ENCODE assay signal across 26 cellular contexts in the genomic region with DNA sequence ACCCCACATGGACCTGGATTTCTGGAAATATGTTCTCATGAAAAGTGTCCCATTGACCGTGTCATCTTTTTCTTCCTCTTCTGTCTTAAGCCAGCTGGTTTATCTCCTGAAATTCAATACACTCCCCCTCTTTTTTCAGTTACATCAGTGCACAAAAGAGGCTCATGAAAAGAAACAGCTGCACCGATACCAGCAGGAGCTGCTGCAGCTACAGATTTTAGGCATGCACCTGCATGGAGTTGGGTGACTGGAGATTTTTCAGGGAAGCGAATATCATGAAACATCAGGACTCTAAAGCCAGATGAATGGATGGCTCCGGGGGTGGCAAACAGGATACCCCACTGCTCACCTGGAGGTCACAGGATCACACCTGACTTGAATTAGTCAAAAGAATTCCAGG.
"Had no signal": no experiment of that assay in that cellular context is flagged by ENCODE, and none has a peak within 500 bp of the region (broad histone marks: within the 10 kb centered on the region; RNA-seq: fewer than 3 reads in every experiment).

No MANE protein-coding gene starts in this region.

- H3K4me3 ChIP-seq: smooth muscle cell, thoracic aorta, upper lobe of left lung had no signal

- H3K9me3 ChIP-seq: thoracic aorta, upper lobe of left lung had no signal

- H3K9me3 Mint-ChIP-seq: activated CD4-positive, alpha-beta T cell treated with anti-CD3 and anti-CD28 coated beads, Interleukin-2, amount 10 ng/mL, durations not matched to agents 7 days and 5 days; activated CD8-positive, alpha-beta T cell treated with anti-CD3 and anti-CD28 coated beads for 36 hours; activated naive CD4-positive, alpha-beta T cell treated with anti-CD3 and anti-CD28 coated beads, Interleukin-2, amount 50 U/mL, for 24 hours; activated T-helper 1 cell treated with anti-CD3 and anti-CD28 coated beads, Interleukin-12 subunit alpha, Interleukin-12 subunit beta, Interleukin-2, Interleukin-4 antibody, amounts not matched to agents 30 ng/mL and 10 ng/mL and 1 ng/mL, durations not matched to agents 14 hours and 24 hours and 36 hours; memory B cell; natural killer cell treated with Interleukin-12 subunit alpha and Interleukin-12 subunit beta and Interleukin-15 and Interleukin-18, amount 100 ng/mL, for 72 hours; stimulated activated naive B cell treated with anti-CD40 and anti-IgM and Interleukin-4, amounts not matched to agents 10 μg/mL and 1 μg/mL and 100 μg/mL, for 72 hours had no signal

- H2AFZ ChIP-seq: parathyroid adenoma had no signal

- DNase-seq: activated CD4-positive, alpha-beta T cell treated with anti-CD3 and anti-CD28 coated beads, Interleukin-2, amount 10 ng/mL, durations not matched to agents 7 days and 5 days; activated CD4-positive, CD25-positive, alpha-beta regulatory T cell treated with anti-CD3 and anti-CD28 coated beads, Interleukin-2, amount 50 U/mL, for 72 hours; activated CD8-positive, alpha-beta memory T cell treated with anti-CD3 and anti-CD28 coated beads, Interleukin-2, amount 10 ng/mL, durations not matched to agents 7 days and 5 days; activated CD8-positive, alpha-beta T cell treated with anti-CD3 and anti-CD28 coated beads for 36 hours; activated gamma-delta T cell; activated T-cell treated with anti-CD3 and anti-CD28 coated beads for 4 hours; aorta; brain microvascular endothelial cell; dermis blood vessel endothelial cell; effector memory CD4-positive, alpha-beta T cell; foreskin keratinocyte; left ventricle myocardium superior; stimulated activated CD4-positive, alpha-beta T cell treated with anti-CD3 and anti-CD28 coated beads, Interleukin-2, amount 100 ng/mL, for 48 hours; stimulated activated CD8-positive, alpha-beta memory T cell treated with anti-CD3 and anti-CD28 coated beads, Interleukin-4, amount 100 ng/mL, for 48 hours; stimulated activated naive B cell treated with anti-CD40 and anti-IgM and Interleukin-4, amounts not matched to agents 10 μg/mL and 1 μg/mL and 100 μg/mL, for 72 hours; T-helper 1 cell; upper lobe of left lung; WERI-Rb-1 had no signal

- H3K4me3 Mint-ChIP-seq: activated CD4-positive, alpha-beta T cell treated with anti-CD3 and anti-CD28 coated beads, Interleukin-2, amount 10 ng/mL, durations not matched to agents 7 days and 5 days; activated CD8-positive, alpha-beta memory T cell treated with anti-CD3 and anti-CD28 coated beads, Interleukin-2, amount 10 ng/mL, durations not matched to agents 7 days and 5 days; activated CD8-positive, alpha-beta T cell treated with anti-CD3 and anti-CD28 coated beads for 36 hours; activated naive CD4-positive, alpha-beta T cell treated with anti-CD3 and anti-CD28 coated beads, Interleukin-2, amount 50 U/mL, for 24 hours; activated T-helper 1 cell treated with anti-CD3 and anti-CD28 coated beads, Interleukin-12 subunit alpha, Interleukin-12 subunit beta, Interleukin-2, Interleukin-4 antibody, amounts not matched to agents 30 ng/mL and 10 ng/mL and 1 ng/mL, durations not matched to agents 14 hours and 24 hours and 36 hours; memory B cell; natural killer cell treated with Interleukin-12 subunit alpha and Interleukin-12 subunit beta and Interleukin-15 and Interleukin-18, amount 100 ng/mL, for 72 hours; stimulated activated naive B cell treated with anti-CD40 and anti-IgM and Interleukin-4, amounts not matched to agents 10 μg/mL and 1 μg/mL and 100 μg/mL, for 72 hours had no signal

- H3K36me3 ChIP-seq: brain microvascular endothelial cell, thoracic aorta, upper lobe of left lung, WERI-Rb-1 had no signal

- H3K27me3 ChIP-seq: upper lobe of left lung had no signal

- H3K4me1 ChIP-seq: foreskin keratinocyte, parathyroid adenoma had no signal

- H3K4me2 ChIP-seq: smooth muscle cell had no signal

- H3K79me2 ChIP-seq: parathyroid adenoma had no signal

- H3K36me3 Mint-ChIP-seq: activated CD8-positive, alpha-beta memory T cell treated with anti-CD3 and anti-CD28 coated beads, Interleukin-2, amount 10 ng/mL, durations not matched to agents 7 days and 5 days; activated naive CD4-positive, alpha-beta T cell treated with anti-CD3 and anti-CD28 coated beads, Interleukin-2, amount 50 U/mL, for 24 hours; memory B cell; natural killer cell treated with Interleukin-12 subunit alpha and Interleukin-12 subunit beta and Interleukin-15 and Interleukin-18, amount 100 ng/mL, for 72 hours; stimulated activated naive B cell treated with anti-CD40 and anti-IgM and Interleukin-4, amounts not matched to agents 10 μg/mL and 1 μg/mL and 100 μg/mL, for 72 hours had no signal

- H3K27ac Mint-ChIP-seq: activated CD4-positive, alpha-beta T cell treated with anti-CD3 and anti-CD28 coated beads, Interleukin-2, amount 10 ng/mL, durations not matched to agents 7 days and 5 days; activated CD8-positive, alpha-beta memory T cell treated with anti-CD3 and anti-CD28 coated beads, Interleukin-2, amount 10 ng/mL, durations not matched to agents 7 days and 5 days; activated CD8-positive, alpha-beta T cell treated with anti-CD3 and anti-CD28 coated beads for 36 hours; activated naive CD4-positive, alpha-beta T cell treated with anti-CD3 and anti-CD28 coated beads, Interleukin-2, amount 50 U/mL, for 24 hours; activated T-helper 1 cell treated with anti-CD3 and anti-CD28 coated beads, Interleukin-12 subunit alpha, Interleukin-12 subunit beta, Interleukin-2, Interleukin-4 antibody, amounts not matched to agents 30 ng/mL and 10 ng/mL and 1 ng/mL, durations not matched to agents 14 hours and 24 hours and 36 hours; memory B cell; natural killer cell treated with Interleukin-12 subunit alpha and Interleukin-12 subunit beta and Interleukin-15 and Interleukin-18, amount 100 ng/mL, for 72 hours; stimulated activated naive B cell treated with anti-CD40 and anti-IgM and Interleukin-4, amounts not matched to agents 10 μg/mL and 1 μg/mL and 100 μg/mL, for 72 hours had no signal

- ATAC-seq: activated CD8-positive, alpha-beta memory T cell treated with anti-CD3 and anti-CD28 coated beads, Interleukin-2, amount 10 ng/mL, durations not matched to agents 7 days and 5 days; activated CD8-positive, alpha-beta T cell treated with anti-CD3 and anti-CD28 coated beads for 36 hours; foreskin keratinocyte; left ventricle myocardium superior; natural killer cell treated with Interleukin-12 subunit alpha and Interleukin-12 subunit beta and Interleukin-15 and Interleukin-18, amount 100 ng/mL, for 72 hours; sciatic nerve; stimulated activated naive B cell treated with anti-CD40 and anti-IgM and Interleukin-4, amounts not matched to agents 10 μg/mL and 1 μg/mL and 100 μg/mL, for 72 hours had no signal

- H3K27me3 Mint-ChIP-seq: activated CD8-positive, alpha-beta memory T cell treated with anti-CD3 and anti-CD28 coated beads, Interleukin-2, amount 10 ng/mL, durations not matched to agents 7 days and 5 days; activated CD8-positive, alpha-beta T cell treated with anti-CD3 and anti-CD28 coated beads for 36 hours; memory B cell; stimulated activated naive B cell treated with anti-CD40 and anti-IgM and Interleukin-4, amounts not matched to agents 10 μg/mL and 1 μg/mL and 100 μg/mL, for 72 hours had no signal

- H3K27ac ChIP-seq: brain microvascular endothelial cell, foreskin keratinocyte, parathyroid adenoma, thoracic aorta, upper lobe of left lung, WERI-Rb-1 had no signal

- H3K9ac ChIP-seq: parathyroid adenoma had no signal

- H3K4me1 Mint-ChIP-seq: activated CD4-positive, alpha-beta T cell treated with anti-CD3 and anti-CD28 coated beads, Interleukin-2, amount 10 ng/mL, durations not matched to agents 7 days and 5 days; activated CD8-positive, alpha-beta memory T cell treated with anti-CD3 and anti-CD28 coated beads, Interleukin-2, amount 10 ng/mL, durations not matched to agents 7 days and 5 days; activated naive CD4-positive, alpha-beta T cell treated with anti-CD3 and anti-CD28 coated beads, Interleukin-2, amount 50 U/mL, for 24 hours; memory B cell; stimulated activated naive B cell treated with anti-CD40 and anti-IgM and Interleukin-4, amounts not matched to agents 10 μg/mL and 1 μg/mL and 100 μg/mL, for 72 hours had no signal
